ENCODE assay signal across 28 cellular contexts in the genomic region with DNA sequence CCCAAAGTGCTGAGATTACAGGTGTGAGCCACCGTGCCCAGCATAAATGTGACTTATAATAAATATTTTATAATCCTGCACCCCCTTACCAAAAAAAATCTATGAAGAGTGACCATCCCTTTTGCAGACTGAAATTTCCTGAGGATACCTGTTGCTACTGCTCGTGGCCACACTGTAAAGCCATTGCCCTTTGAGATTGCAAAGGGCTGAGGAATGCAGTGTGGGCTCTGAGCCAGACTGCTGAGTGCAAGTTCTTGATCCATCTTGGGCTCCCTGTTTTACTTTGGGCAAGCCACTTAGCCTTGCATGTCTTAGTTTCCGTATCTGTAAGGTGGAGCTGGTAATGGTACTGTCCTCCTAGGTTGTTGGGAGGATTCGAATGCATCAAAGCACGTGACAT. TPM values are rescaled to one million over a fixed set of nuclear protein-coding genes. Genes with fewer than 3 reads are reported as not detected.
DNase-seq lines count a peak whose midpoint lies in the region; ATAC-seq, FAIRE-seq and TF ChIP-seq lines count a peak whose summit lies in the region.
"Had no signal": no experiment of that assay in that cellular context is flagged by ENCODE, and none has a peak within 500 bp of the region (broad histone marks: within the 10 kb centered on the region; RNA-seq: fewer than 3 reads in every experiment).

No MANE protein-coding gene starts in this region.

- TF ChIP-seq CTCF in A549 (IDR thresholded peaks at IDR 0.05) (no peak), SU-DHL-6 (IDR thresholded peaks at IDR 0.05; ENCODE audit: insufficient read depth, low read length, poor library complexity, severe bottlenecking) (no peak), gastrocnemius medialis (IDR thresholded peaks at IDR 0.05 in 4 of 5, conservative IDR thresholded peaks at IDR 0.05 in 1 of 5) (no peak), glutamatergic neuron (IDR thresholded peaks at IDR 0.05; ENCODE audit: partially characterized antibody, unreplicated experiment) (no peak)

- H3K9me3 ChIP-seq in A549 (peaks cover 12% of the 10 kb centered on the region), SU-DHL-6 (ENCODE audit: insufficient read depth, low read length) (peaks cover 4% of the 10 kb centered on the region; the same call in 1 of the 2 replicates), gastrocnemius medialis (no peaks in the 10 kb centered on the region)

- no peaks in the 10 kb centered on the region for H4K20me1 ChIP-seq in SU-DHL-6 (ENCODE audit: low read depth, low read length)

- H3K9me3 Mint-ChIP-seq in glutamatergic neuron (ENCODE audit: unreplicated experiment) = peaks cover 20% of the 10 kb centered on the region
- H3K9me3 Mint-ChIP-seq: stimulated activated effector memory CD8-positive, alpha-beta T cell treated with anti-CD3 and anti-CD28 coated beads, Interleukin-12 subunit alpha, Interleukin-12 subunit beta, amount 100 ng/mL, for 72 hours had no signal

- intact Hi-C loops in gastrocnemius medialis (cut with DNase I; ENCODE audit: low total_unique reads) (no loop called here), left ventricle myocardium superior (cut with micrococcal nuclease) (no loop called here)

- no peak overlapping the region for H3K9ac ChIP-seq in SU-DHL-6 (ENCODE audit: low read length)

- H3K27ac Mint-ChIP-seq in glutamatergic neuron (ENCODE audit: unreplicated experiment) = no peak overlapping the region
- H3K27ac Mint-ChIP-seq: activated CD8-positive, alpha-beta T cell treated with anti-CD3 and anti-CD28 coated beads for 36 hours; activated naive CD8-positive, alpha-beta T cell treated with anti-CD3 and anti-CD28 coated beads, Interleukin-2, amount 10 ng/mL, durations not matched to agents 7 days and 5 days; activated T-cell treated with anti-CD3 and anti-CD28 coated beads, Interleukin-2, amount 50 U/mL, for 72 hours; stimulated activated effector memory CD8-positive, alpha-beta T cell treated with anti-CD3 and anti-CD28 coated beads, Interleukin-12 subunit alpha, Interleukin-12 subunit beta, amount 100 ng/mL, for 72 hours had no signal

- FAIRE-seq in A549 (lab: Jason Lieb, UNC) = no peak
- FAIRE-seq: A204.1 had no signal

- H3K9me2 ChIP-seq in SU-DHL-6 (replicated peaks; ENCODE audit: insufficient read depth, low read length) = no peaks in the 10 kb centered on the region

- H3K4me1 ChIP-seq in A549 (peaks cover 71% of the 10 kb centered on the region), gastrocnemius medialis (peaks cover 22 to 26% of the 10 kb centered on the region in 2 donors)

- ATAC-seq in A549 = no peak
- ATAC-seq in gastrocnemius medialis = no peak
- no peak for ATAC-seq in left ventricle myocardium superior
- ATAC-seq: activated CD8-positive, alpha-beta T cell treated with anti-CD3 and anti-CD28 coated beads for 36 hours; activated T-cell treated with anti-CD3 and anti-CD28 coated beads, Interleukin-2, amount 50 U/mL, for 72 hours; stimulated activated effector memory CD8-positive, alpha-beta T cell treated with anti-CD3 and anti-CD28 coated beads, Interleukin-12 subunit alpha, Interleukin-12 subunit beta, amount 100 ng/mL, for 72 hours had no signal

- H3K27me3 Mint-ChIP-seq in glutamatergic neuron (ENCODE audit: unreplicated experiment) = peaks cover 11% of the 10 kb centered on the region
- H3K27me3 Mint-ChIP-seq: activated CD8-positive, alpha-beta T cell treated with anti-CD3 and anti-CD28 coated beads for 36 hours; activated naive CD8-positive, alpha-beta T cell treated with anti-CD3 and anti-CD28 coated beads, Interleukin-2, amount 10 ng/mL, durations not matched to agents 7 days and 5 days; CD4-positive, alpha-beta memory T cell had no signal

- no peak overlapping the region for H3K4me3 Mint-ChIP-seq in glutamatergic neuron (ENCODE audit: unreplicated experiment)
- H3K4me3 Mint-ChIP-seq: activated CD8-positive, alpha-beta T cell treated with anti-CD3 and anti-CD28 coated beads for 36 hours; activated naive CD8-positive, alpha-beta T cell treated with anti-CD3 and anti-CD28 coated beads, Interleukin-2, amount 10 ng/mL, durations not matched to agents 7 days and 5 days; activated T-cell treated with anti-CD3 and anti-CD28 coated beads, Interleukin-2, amount 50 U/mL, for 72 hours; CD4-positive, alpha-beta memory T cell; stimulated activated effector memory CD8-positive, alpha-beta T cell treated with anti-CD3 and anti-CD28 coated beads, Interleukin-12 subunit alpha, Interleukin-12 subunit beta, amount 100 ng/mL, for 72 hours had no signal

- peaks cover 86% of the 10 kb centered on the region for H3K79me2 ChIP-seq in SU-DHL-6 (ENCODE audit: insufficient read depth, low read length)

- CTCF ChIA-PET in A549 (lab: Yijun Ruan, JAX) = interaction anchor here (0.6 to 5.2 kb wide), 15 partner anchors 10 to 1087 kb away, joined by 3 to 57 read pairs (median 10); partner anchors contain the start of genes SIPA1L3 and WDR87

- TF ChIP-seq POLR2A in A549 (IDR thresholded peaks at IDR 0.05; ENCODE audit: low read length) = no peak
- TF ChIP-seq POLR2A in gastrocnemius medialis (IDR thresholded peaks at IDR 0.05) = no peak

- DNase-seq in A549 (ENCODE audit: low read depth in 1 of 2, low spot score in 1 of 2) (no peak), HCEC 1CT (peak; percentile 7), kidney tubule cell (ENCODE audit: low spot score) (peak; percentile 77), gastrocnemius medialis (no peak), glutamatergic neuron (no peak), left ventricle myocardium superior (no peak), SIG-M5 treated with dmso at 0.1 percent for 504 hours (lab: John Stamatoyannopoulos, UW; ENCODE audit: unreplicated experiment) (no peak)
- DNase-seq: activated CD8-positive, alpha-beta T cell treated with anti-CD3 and anti-CD28 coated beads for 36 hours; activated naive CD8-positive, alpha-beta T cell treated with anti-CD3 and anti-CD28 coated beads, Interleukin-2, amount 10 ng/mL, durations not matched to agents 7 days and 5 days; activated T-cell treated with anti-CD3 and anti-CD28 coated beads, Interleukin-2, amount 50 U/mL, for 72 hours; caudate nucleus; CD4-positive, alpha-beta memory T cell; effector CD4-positive, alpha-beta T cell; NCI-H2107; NCI-H69; ovary; PC-9; spleen; SW 1271 had no signal

- H3K4me3 ChIP-seq in A549 (no peak overlapping the region), SU-DHL-6 (ENCODE audit: insufficient read depth, low read length, poor library complexity, severe bottlenecking) (no peak overlapping the region), gastrocnemius medialis (no peak overlapping the region)
- H3K4me3 ChIP-seq: ovary, PC-9, spleen had no signal

- peaks cover 53% of the 10 kb centered on the region for H3F3A ChIP-seq in SU-DHL-6 (ENCODE audit: insufficient read depth)

- peak overlapping the region; percentile 88 to 95 for H3K27ac ChIP-seq in A549
- H3K27ac ChIP-seq in SU-DHL-6 (ENCODE audit: low read depth, low read length) = peak overlapping the region; percentile 90
- no peak overlapping the region for H3K27ac ChIP-seq in gastrocnemius medialis
- H3K27ac ChIP-seq: ovary had no signal

- H3K27me3 ChIP-seq in SU-DHL-6 (ENCODE audit: low read length) = no peaks in the 10 kb centered on the region
- no peaks in the 10 kb centered on the region for H3K27me3 ChIP-seq in gastrocnemius medialis
- H3K27me3 ChIP-seq: ovary, spleen had no signal

- no peak overlapping the region for H2AFZ ChIP-seq in SU-DHL-6 (ENCODE audit: low read depth, low read length, severe bottlenecking)
- H2AFZ ChIP-seq: PC-9 had no signal

- POLR2A ChIA-PET in A549 (lab: Yijun Ruan, JAX) = interaction anchor here (4.2 kb wide), 1 partner anchor 23 kb away, joined by 57 read pairs; the partner anchor contains the start of genes SIPA1L3 and WDR87

- peaks cover 20% of the 10 kb centered on the region for H3K36me3 ChIP-seq in SU-DHL-6 (ENCODE audit: low read length)
- H3K36me3 ChIP-seq in gastrocnemius medialis = no peaks in the 10 kb centered on the region
- H3K36me3 ChIP-seq: ovary had no signal

- H3K36me3 Mint-ChIP-seq in glutamatergic neuron (ENCODE audit: unreplicated experiment) = peaks cover 9% of the 10 kb centered on the region
- H3K36me3 Mint-ChIP-seq: stimulated activated effector memory CD8-positive, alpha-beta T cell treated with anti-CD3 and anti-CD28 coated beads, Interleukin-12 subunit alpha, Interleukin-12 subunit beta, amount 100 ng/mL, for 72 hours had no signal

- WGBS in A549 (ENCODE audit: missing lambda C conversion rate) = 86% methylated on average over 5 of the region's 5 CpGs

- TF ChIP-seq RAD21 in A549 (conservative IDR thresholded peaks at IDR 0.05 in 1 of 2, IDR thresholded peaks at IDR 0.05 in 1 of 2) = no peak

- H3K4me2 ChIP-seq in A549 = 0 out of 3 replicates have a peak overlapping the region, but pooled peaks have one; percentile 95
- no peak overlapping the region for H3K4me2 ChIP-seq in SU-DHL-6 (ENCODE audit: low read depth, low read length, poor library complexity, severe bottlenecking)

- no peak for TF ChIP-seq EP300 in A549 (IDR thresholded peaks at IDR 0.05)

- in situ Hi-C loops in gastrocnemius medialis (cut with MboI; ENCODE audit: low sequenced_read_pairs in 4 of 4) = no loop called here

- H3K4me1 Mint-ChIP-seq in glutamatergic neuron (ENCODE audit: low read depth, unreplicated experiment) = peaks cover 46% of the 10 kb centered on the region

TF ChIP-seq in A549, 52 proteins besides CTCF, POLR2A, EP300 and RAD21 (continues in another document):
- no peak for TF ChIP-seq FOSB (CRISPR knock-in tag; IDR thresholded peaks at IDR 0.05)
- no peak for TF ChIP-seq ZSCAN20 (CRISPR knock-in tag; IDR thresholded peaks at IDR 0.05)
- TF ChIP-seq GATA3 (IDR thresholded peaks at IDR 0.05; ENCODE audit: borderline replicate concordance) = no peak
- no peak for TF ChIP-seq EHMT2 (IDR thresholded peaks at IDR 0.05; ENCODE audit: low read depth)
- no peak for TF ChIP-seq HOXA7 (CRISPR knock-in tag; IDR thresholded peaks at IDR 0.05)
- no peak for TF ChIP-seq HOXB5 (CRISPR knock-in tag; IDR thresholded peaks at IDR 0.05)

RNA-seq across cellular contexts. Expression of gene SIPA1L3, which starts 23.4 kb away (rescaled TPM):
- 28.9 and 47.8 TPM in 2 replicates for polyA plus RNA-seq in A549 (2011; rRNA removed)
- 27.9 and 36.2 TPM in 2 replicates for polyA plus RNA-seq in A549 (2012; cell fraction: cytosol; rRNA removed)
- 73.6 and 96.7 TPM in 2 replicates for polyA plus RNA-seq in A549 (2012; cell fraction: nucleus; rRNA removed)
- 50.6 to 55.4 TPM (median 53.9 TPM) in 3 replicates for polyA plus RNA-seq in A549 (2017; fragmentation: RNase III; extraction: RNeasy Plus Mini Kit Qiagen cat#74134 plus additional on column Dnase treatment)
- polyA minus RNA-seq in A549 (2011; rRNA and poly(A)+ RNA removed) = 156 and 168 TPM in 2 replicates
- total RNA-seq in gastrocnemius medialis = 10 to 100 TPM in 1 of 4 donors, 1 to 10 TPM in 3; 4.1 to 18.7 (median 6.1) TPM
- 97.7 TPM for total RNA-seq in glutamatergic neuron (ENCODE audit: unreplicated experiment)
- total RNA-seq in left ventricle myocardium superior = 10.5 TPM

RNA-seq across cellular contexts. Expression of gene WDR87, which starts 24.0 kb away (rescaled TPM):
- not detected in 2 replicates for polyA plus RNA-seq in A549 (2011; rRNA removed)
- polyA plus RNA-seq in A549 (2012; cell fraction: cytosol; rRNA removed) = not detected in 2 replicates
- polyA plus RNA-seq in A549 (2012; cell fraction: nucleus; rRNA removed) = not detected in 2 replicates
- polyA plus RNA-seq in A549 (2017; fragmentation: RNase III; extraction: RNeasy Plus Mini Kit Qiagen cat#74134 plus additional on column Dnase treatment) = not detected in 3 replicates
- polyA minus RNA-seq in A549 (2011; rRNA and poly(A)+ RNA removed) = not detected in 2 replicates
- not detected for total RNA-seq in gastrocnemius medialis
- not detected for total RNA-seq in glutamatergic neuron (ENCODE audit: unreplicated experiment)
- total RNA-seq in left ventricle myocardium superior = not detected
- total RNA-seq: activated CD8-positive, alpha-beta T cell treated with anti-CD3 and anti-CD28 coated beads for 36 hours; activated naive CD8-positive, alpha-beta T cell treated with anti-CD3 and anti-CD28 coated beads, Interleukin-2, amount 10 ng/mL, durations not matched to agents 7 days and 5 days; activated T-cell treated with anti-CD3 and anti-CD28 coated beads, Interleukin-2, amount 50 U/mL, for 72 hours; CD4-positive, alpha-beta memory T cell; Daoy; fibroblast of lung; HT-29; liver; myocyte; ovary; PC-9; spleen; ureter had no signal
- polyA plus RNA-seq: CD4-positive, alpha-beta memory T cell; fibroblast of lung; liver; ovary; spleen had no signal

Comparison
In these comparisons a context has a peak if more than half of its experiments do, and no peak if none do; other contexts are left out.
1. DNase-seq: peak in HCEC 1CT (single experiment) and kidney tubule cell (single experiment); none in A549 (0 of 2), gastrocnemius medialis (0 of 2), glutamatergic neuron (single experiment), left ventricle myocardium superior (single experiment) and SIG-M5 treated with dmso at 0.1 percent for 504 hours (single experiment).
2. H3K27ac ChIP-seq: peak in A549 (2 of 2) and SU-DHL-6 (single experiment); none in gastrocnemius medialis (0 of 4).